In genomic region chr2:187610450-187610849, GRCh38 we compare ENCODE assay signal across 7 cellular contexts. TPM values are rescaled to one million over a fixed set of nuclear protein-coding genes. Genes with fewer than 3 reads are reported as not detected.
DNase-seq lines count a peak whose midpoint lies in the region; ATAC-seq, FAIRE-seq and TF ChIP-seq lines count a peak whose summit lies in the region.
"Not testable (repeated sequence)": the region's sequence is repeated elsewhere in the genome, so short reads cannot be mapped to it uniquely, and the experiment has no call there.
"Had no signal": no experiment of that assay in that cellular context is flagged by ENCODE, and none has a peak within 500 bp of the region (broad histone marks: within the 10 kb centered on the region; RNA-seq: fewer than 3 reads in every experiment).

No MANE protein-coding gene starts in this region.

- not testable (repeated sequence) for H3K9me3 ChIP-seq in K562 (replicated peaks; ENCODE audit: control insufficient read depth, insufficient read depth, low read depth, low read length); keratinocyte (ENCODE audit: control insufficient read depth, low read depth, low read length); mucosa of descending colon

- in situ Hi-C loops in K562 (cut with MboI) = not testable (repeated sequence)

- not testable (repeated sequence) for H3K4me3 Mint-ChIP-seq in WTC11

- intact Hi-C loops in K562 (cut with micrococcal nuclease); mucosa of descending colon (cut with DNase I, micrococcal nuclease): not testable (repeated sequence)

- H4K20me1 ChIP-seq in K562 (replicated peaks; ENCODE audit: control insufficient read depth, insufficient read depth, low read length); keratinocyte (ENCODE audit: control insufficient read depth, extremely low read depth, insufficient read depth, low read length): not testable (repeated sequence)

- not testable (repeated sequence) for H3K4me3 ChIP-seq in K562; keratinocyte (ENCODE audit: control insufficient read depth in 2 of 3, extremely low read depth in 1 of 3, insufficient read depth in 2 of 3, low read depth in 1 of 3, low read length in 3 of 3); mucosa of descending colon

- H3K36me3 Mint-ChIP-seq in WTC11 = not testable (repeated sequence)

- H3K4me2 ChIP-seq in K562 (ENCODE audit: insufficient read depth, low read length); keratinocyte (ENCODE audit: control insufficient read depth, extremely low read depth, insufficient read depth, low read depth, low read length): not testable (repeated sequence)

- peaks cover 58% of the 10 kb centered on the region for H3K27me3 Mint-ChIP-seq in WTC11 (ENCODE audit: low read depth)

- CTCF ChIA-PET in WTC11 (lab: Charles Lee); K562 (lab: Yijun Ruan, JAX; ENCODE audit: low intra/inter-chr PET ratio): not testable (repeated sequence)

- H3K27me3 ChIP-seq in K562 (ENCODE audit: control insufficient read depth in 2 of 2, insufficient read depth in 2 of 2, low read length in 2 of 2); keratinocyte (ENCODE audit: control insufficient read depth, extremely low read depth, insufficient read depth, low read length): not testable (repeated sequence)

- H3K36me3 ChIP-seq in K562 (ENCODE audit: control insufficient read depth, insufficient read depth, low read length); keratinocyte (ENCODE audit: control insufficient read depth in 2 of 2, extremely low read depth in 1 of 2, insufficient read depth in 2 of 2, low read length in 2 of 2); mucosa of descending colon (ENCODE audit: low read depth): not testable (repeated sequence)

- not testable (repeated sequence) for H3K27ac ChIP-seq in K562 (ENCODE audit: extremely low read depth, low read depth, low read length); keratinocyte (ENCODE audit: control insufficient read depth, insufficient read depth, low read length)

- not testable (repeated sequence) for DNase-seq in H54 (ENCODE audit: insufficient read length, low spot score); WTC11 (ENCODE audit: low spot score); K562 (ENCODE audit: extremely low read depth in 1 of 4, low spot score in 3 of 4); keratinocyte (ENCODE audit: low read depth, low spot score); mucosa of descending colon

- 20% methylated on average over 1 of the region's 2 CpGs for WGBS in K562 (ENCODE audit: insufficient coverage, low coverage, missing lambda C conversion rate)

- TF ChIP-seq RAD21 in K562 (CRISPR knock-in tag; conservative IDR thresholded peaks at IDR 0.05 in 1 of 2, IDR thresholded peaks at IDR 0.05 in 1 of 2) = not testable (repeated sequence)

- not testable (repeated sequence) for TF ChIP-seq CTCF in WTC11 (IDR thresholded peaks at IDR 0.05); K562 (IDR thresholded peaks at IDR 0.05 in 2 of 3, conservative IDR thresholded peaks at IDR 0.05 in 1 of 3; ENCODE audit: insufficient read depth in 2 of 3, low read depth in 1 of 3, low read length in 3 of 3); keratinocyte (optimal IDR thresholded peaks at IDR 0.05 in 1 of 3, IDR thresholded peaks at IDR 0.05 in 1 of 3, conservative IDR thresholded peaks at IDR 0.05 in 1 of 3; ENCODE audit: extremely low read depth in 1 of 3, insufficient read depth in 2 of 3, low read length in 3 of 3); mucosa of descending colon (IDR thresholded peaks at IDR 0.05)

- not testable (repeated sequence) for BruUV-seq in K562 (replicated peaks; lab: Mats Ljungman, UMichigan)

- not testable (repeated sequence) for H2AFZ ChIP-seq in K562 (ENCODE audit: low read depth, low read length); keratinocyte (ENCODE audit: control insufficient read depth, low read length)

- H3K9me1 ChIP-seq in K562 (ENCODE audit: control insufficient read depth, insufficient read depth, low read length); keratinocyte (ENCODE audit: control insufficient read depth, extremely low read depth, insufficient read depth, low read length): not testable (repeated sequence)

- dilution Hi-C loops in keratinocyte (cut with MboI; ENCODE audit: extremely low pct_ligation_motif_present, low sequenced_read_pairs) = not testable (repeated sequence)

- FAIRE-seq in G401.6 (lab: Jason Lieb, UNC) = peak; percentile 82
- FAIRE-seq in H54 (lab: Jason Lieb, UNC) = peak; percentile 79
- FAIRE-seq in K562 (lab: Jason Lieb, UNC) = peak; percentile 92
- peak; percentile 73 for FAIRE-seq in keratinocyte (lab: Jason Lieb, UNC)

- not testable (repeated sequence) for H3K4me1 Mint-ChIP-seq in WTC11

- TF ChIP-seq EP300 in K562 (IDR thresholded peaks at IDR 0.05; ENCODE audit: low read length) = not testable (repeated sequence)

- H3K4me1 ChIP-seq in K562 (replicated peaks in 1 of 2; ENCODE audit: control insufficient read depth in 2 of 2, insufficient read depth in 2 of 2, low read length in 2 of 2); keratinocyte (ENCODE audit: control insufficient read depth, extremely low read depth, insufficient read depth, low read length); mucosa of descending colon (ENCODE audit: low read depth): not testable (repeated sequence)

- H3K9ac ChIP-seq in K562 (ENCODE audit: insufficient read depth in 1 of 2, low read depth in 2 of 2, low read length in 2 of 2); keratinocyte (ENCODE audit: control insufficient read depth, extremely low read depth, insufficient read depth, low read length): not testable (repeated sequence)

- H3K79me2 ChIP-seq in K562 (ENCODE audit: control insufficient read depth, insufficient read depth, low read length); keratinocyte (ENCODE audit: control insufficient read depth, insufficient read depth, low read length): not testable (repeated sequence)

- peak; percentile 89 for ATAC-seq in WTC11
- peak; percentile 49; the same call in 2 of the 3 replicates for ATAC-seq in K562
- peak; percentile 87 for ATAC-seq in mucosa of descending colon

- POLR2A ChIA-PET in WTC11 (lab: Charles Lee); K562 (lab: Yijun Ruan, JAX): not testable (repeated sequence)

- not testable (repeated sequence) for TF ChIP-seq POLR2A in H54 (IDR thresholded peaks at IDR 0.05; ENCODE audit: low read depth, low read length); K562 (conservative IDR thresholded peaks at IDR 0.05)

- H3K27ac Mint-ChIP-seq in WTC11 = not testable (repeated sequence)

- H3K9me3 Mint-ChIP-seq in WTC11 = not testable (repeated sequence)

RNA-seq across cellular contexts. Expression of gene TFPI, which starts 56.2 kb away (rescaled TPM):
- total RNA-seq in WTC11 (2021) = 8.4 to 10.2 TPM (median 8.9 TPM) in 3 replicates
- 87.5 and 177 TPM in 2 replicates for total RNA-seq in K562 (2011; cell fraction: chromatin; rRNA removed; ENCODE audit: low replicate concordance)
- 61.4 and 81.3 TPM in 2 replicates for total RNA-seq in K562 (2011; cell fraction: nucleolus; rRNA removed)
- total RNA-seq in K562 (2011; cell fraction: nucleoplasm; rRNA removed) = 135 and 144 TPM in 2 replicates
- total RNA-seq in K562 (2014; rRNA removed) = 35.4 and 53.5 TPM in 2 replicates
- 100 and 145 TPM in 2 replicates for total RNA-seq in K562 (2014; rRNA removed; fragmentation: Illumina TruSeq; extraction: Trizol)
- total RNA-seq in K562 (2015; rRNA removed; fragmentation: Illumina TruSeq; extraction: Trizol) = 54.3 and 58.1 TPM in 2 replicates
- 74.7 and 83.0 TPM in 2 replicates for total RNA-seq in K562 (2021)
- polyA plus RNA-seq in K562 (2011; rRNA removed) = 179 and 1,046 TPM in 2 replicates
- polyA plus RNA-seq in K562 (2011; cell fraction: cytosol; rRNA removed) = 33.6 and 424 TPM in 2 replicates
- 32.9 and 293 TPM in 2 replicates for polyA plus RNA-seq in K562 (2011; cell fraction: nucleus; rRNA removed)
- 51.0 and 52.7 TPM in 2 replicates for polyA plus RNA-seq in K562 (2012)
- 104 TPM in 2 replicates for polyA plus RNA-seq in K562 (2014; fragmentation: Illumina TruSeq; extraction: Trizol)
- 100 to 1,000 TPM; 179 to 219 TPM for polyA plus RNA-seq in K562 (2014; fragmentation: Nextera tagmentation; extraction: Ambion mirVana)
- polyA plus RNA-seq in K562 (2014; rRNA removed) = 61.8 and 76.3 TPM in 2 replicates
- 205 and 989 TPM in 2 replicates for polyA minus RNA-seq in K562 (2011; rRNA and poly(A)+ RNA removed)
- 60.0 and 237 TPM in 2 replicates for polyA minus RNA-seq in K562 (2011; cell fraction: cytosol; rRNA and poly(A)+ RNA removed)
- 74.2 and 485 TPM in 2 replicates for polyA minus RNA-seq in K562 (2011; cell fraction: nucleus; rRNA and poly(A)+ RNA removed)
- polyA plus RNA-seq in keratinocyte = 0.82 to 1.1 TPM (median 1.1 TPM) in 3 replicates
- 1.4 TPM for polyA plus RNA-seq in keratinocyte (2011; ENCODE audit: low read depth)
- polyA plus RNA-seq in keratinocyte (2011; cell fraction: cytosol; rRNA removed) = 0.52 and 0.69 TPM in 2 replicates
- polyA plus RNA-seq in keratinocyte (2011; cell fraction: nucleus; rRNA removed) = 2.7 and 3.1 TPM in 2 replicates
- 0.42 and 0.83 TPM in 2 replicates for polyA plus RNA-seq in keratinocyte (2012; ENCODE audit: low replicate concordance)
- 0.30 to 1.6 TPM (median 1.5 TPM) in 3 replicates for polyA minus RNA-seq in keratinocyte
- polyA minus RNA-seq in keratinocyte (2011; cell fraction: cytosol; rRNA and poly(A)+ RNA removed) = not detected
- 2.2 and 4.0 TPM in 2 replicates for polyA minus RNA-seq in keratinocyte (2011; cell fraction: nucleus; rRNA and poly(A)+ RNA removed)
- total RNA-seq in mucosa of descending colon = 10 to 100 TPM; 16.3 to 46.7 (median 31.5) TPM
- total RNA-seq: CD4-positive, alpha-beta memory T cell had no signal
- polyA plus RNA-seq: CD4-positive, alpha-beta memory T cell had no signal
